In genomic region chr9:6224393-6225154, GRCh38 we compare ENCODE assay signal across 29 cellular contexts. TPM values are rescaled to one million over a fixed set of nuclear protein-coding genes. Genes with fewer than 3 reads are reported as not detected.
DNase-seq lines count a peak whose midpoint lies in the region; ATAC-seq and TF ChIP-seq lines count a peak whose summit lies in the region.
"Had no signal": no experiment of that assay in that cellular context is flagged by ENCODE, and none has a peak within 500 bp of the region (broad histone marks: within the 10 kb centered on the region; RNA-seq: fewer than 3 reads in every experiment).

No MANE protein-coding gene starts in this region.

- H3K9me3 ChIP-seq in left ventricle myocardium inferior (replicated peaks) (no peaks in the 10 kb centered on the region), esophagus squamous epithelium (no peaks in the 10 kb centered on the region), muscle layer of duodenum (ENCODE audit: control insufficient read depth in 1 of 2, low read length in 2 of 2) (no peaks in the 10 kb centered on the region), aorta (ENCODE audit: control insufficient read depth, low read length) (no peaks in the 10 kb centered on the region)
- H3K9me3 ChIP-seq: BE2C, HAP-1, psoas muscle, SJSA1 had no signal

- WGBS in esophagus squamous epithelium, 2 donors: 37 to 57% methylated on average over 1 of the region's 1 CpG
- 47 to 59% methylated on average over 1 of the region's 1 CpG for WGBS in aorta, 2 donors

- peak; percentile 11 for ATAC-seq in aorta (ENCODE audit: low FRiP score)
- ATAC-seq in GM21786 (IDR thresholded peaks at IDR 0.05; ENCODE audit: unreplicated experiment): no peak
- ATAC-seq: activated CD8-positive, alpha-beta memory T cell treated with anti-CD3 and anti-CD28 coated beads, Interleukin-2, amount 10 ng/mL, durations not matched to agents 7 days and 5 days; psoas muscle; stimulated activated naive CD8-positive, alpha-beta T cell treated with anti-CD3 and anti-CD28 coated beads, Interleukin-15, amount 100 ng/mL, for 72 hours had no signal

- intact Hi-C loops in left ventricle myocardium inferior (cut with micrococcal nuclease) (no loop called here), cardiac septum (cut with DNase I) (no loop called here), esophagus squamous epithelium (cut with DNase I) (no loop called here), aorta (cut with DNase I) (no loop called here)

- H3K27ac ChIP-seq in left ventricle myocardium inferior (replicated peaks) (peak overlapping the region; percentile 64), esophagus squamous epithelium (peak overlapping the region; percentile 56 to 82 (median 74)), muscle layer of duodenum (ENCODE audit: low read length) (peak overlapping the region; percentile 70), aorta (ENCODE audit: low read depth in 1 of 2, low read length in 2 of 2) (peak overlapping the region in 1 of 2 donors; percentile 43)
- H3K27ac ChIP-seq: psoas muscle, SJSA1 had no signal

- no peaks in the 10 kb centered on the region for H3K27me3 ChIP-seq in left ventricle myocardium inferior (ENCODE audit: low read depth)
- no peaks in the 10 kb centered on the region for H3K27me3 ChIP-seq in esophagus squamous epithelium
- H3K27me3 ChIP-seq in muscle layer of duodenum (ENCODE audit: low read depth, low read length): no peaks in the 10 kb centered on the region
- no peaks in the 10 kb centered on the region for H3K27me3 ChIP-seq in aorta (ENCODE audit: control insufficient read depth in 1 of 2, insufficient read depth in 2 of 2, low read length in 1 of 2)
- H3K27me3 ChIP-seq: BE2C, SJSA1 had no signal

- TF ChIP-seq POLR2A in esophagus squamous epithelium (IDR thresholded peaks at IDR 0.05): no peak

- H3K4me3 ChIP-seq in left ventricle myocardium inferior (no peak overlapping the region), esophagus squamous epithelium (no peak overlapping the region), muscle layer of duodenum (ENCODE audit: low read depth in 1 of 2, low read length in 2 of 2) (no peak overlapping the region), aorta (ENCODE audit: low read length in 2 of 2) (no peak overlapping the region)
- H3K4me3 ChIP-seq: HAP-1, psoas muscle, SJSA1 had no signal

- peaks cover 81% of the 10 kb centered on the region for H3K4me1 ChIP-seq in left ventricle myocardium inferior
- peaks cover 4 to 99% (median 82%) of the 10 kb centered on the region in 3 donors for H3K4me1 ChIP-seq in esophagus squamous epithelium
- peaks cover 0 to 24% of the 10 kb centered on the region in 2 donors for H3K4me1 ChIP-seq in muscle layer of duodenum (ENCODE audit: control insufficient read depth in 1 of 2, insufficient read depth in 2 of 2, low read length in 2 of 2)
- peaks cover 2 to 15% of the 10 kb centered on the region in 2 donors for H3K4me1 ChIP-seq in aorta (ENCODE audit: control insufficient read depth in 1 of 2, insufficient read depth in 2 of 2, low read length in 2 of 2)
- H3K4me1 ChIP-seq: BE2C, HAP-1, psoas muscle, SJSA1 had no signal

- DNase-seq in left ventricle myocardium inferior: no peak
- no peak for DNase-seq in cardiac septum (ENCODE audit: low spot score)
- DNase-seq in esophagus squamous epithelium (lab: John Stamatoyannopoulos, UW): no peak
- DNase-seq in aorta: no peak
- DNase-seq in GF-D8 (lab: John Stamatoyannopoulos, UW): no peak
- DNase-seq in hepatic stellate cell (ENCODE audit: low spot score): no peak
- DNase-seq: activated B cell treated with CpG ODN at 0.5 μM for 24 hours; activated CD4-positive, alpha-beta T cell treated with anti-CD3 and anti-CD28 coated beads, Interleukin-2, amount 50 U/mL, for 1 hour; activated CD8-positive, alpha-beta memory T cell treated with anti-CD3 and anti-CD28 coated beads, Interleukin-2, amount 10 ng/mL, durations not matched to agents 7 days and 5 days; activated naive CD4-positive, alpha-beta T cell treated with anti-CD3 and anti-CD28 coated beads, Interleukin-2, amount 10 ng/mL, durations not matched to agents 7 days and 5 days; amniotic stem cell; BE2C; caudate nucleus; dermis blood vessel endothelial cell; GDM1; glutamatergic neuron; IMR-90; mesenchymal stem cell; naive B cell; psoas muscle; stimulated activated CD8-positive, alpha-beta memory T cell treated with anti-CD3 and anti-CD28 coated beads, Interleukin-4, amount 100 ng/mL, for 48 hours; stimulated activated naive CD8-positive, alpha-beta T cell treated with anti-CD3 and anti-CD28 coated beads, Interleukin-15, amount 100 ng/mL, for 72 hours; trophoblast cell had no signal

- TF ChIP-seq CTCF in left ventricle myocardium inferior (IDR thresholded peaks at IDR 0.05; ENCODE audit: borderline replicate concordance) (no peak), esophagus squamous epithelium (IDR thresholded peaks at IDR 0.05) (no peak)

- H3K36me3 ChIP-seq in left ventricle myocardium inferior: no peaks in the 10 kb centered on the region
- H3K36me3 ChIP-seq in esophagus squamous epithelium: no peaks in the 10 kb centered on the region
- H3K36me3 ChIP-seq in muscle layer of duodenum (ENCODE audit: control insufficient read depth in 1 of 2, insufficient read depth in 2 of 2, low read length in 2 of 2): no peaks in the 10 kb centered on the region
- no peaks in the 10 kb centered on the region for H3K36me3 ChIP-seq in aorta (ENCODE audit: control insufficient read depth in 1 of 2, insufficient read depth in 2 of 2, low read length in 1 of 2)
- H3K36me3 ChIP-seq: BE2C, HAP-1, SJSA1 had no signal

RNA-seq across cellular contexts. Expression of gene IL33, which starts 9.0 kb away (rescaled TPM):
- total RNA-seq in left ventricle myocardium inferior (27.1 TPM), cardiac septum (18.6 TPM), esophagus squamous epithelium (10 to 100 TPM in 2 of 4 donors, 1 to 10 TPM in 2; 1.9 to 34.0 (median 18.0) TPM), aorta (100 to 1,000 TPM in 1 of 2 donors, 10 to 100 TPM in 1; 68.2 to 138 TPM)
- polyA plus RNA-seq in aorta: 100 to 1,000 TPM in 1 of 2 donors, 10 to 100 TPM in 1; 53.0 to 178 TPM
- total RNA-seq: activated B cell treated with CpG ODN at 0.5 μM for 24 hours; activated CD8-positive, alpha-beta memory T cell treated with anti-CD3 and anti-CD28 coated beads, Interleukin-2, amount 10 ng/mL, durations not matched to agents 7 days and 5 days; activated T-helper 1 cell treated with anti-CD3 and anti-CD28 coated beads, Interleukin-12 subunit alpha, Interleukin-12 subunit beta, Interleukin-2, Interleukin-4 antibody, amounts not matched to agents 30 ng/mL and 10 ng/mL and 1 ng/mL, durations not matched to agents 14 hours and 24 hours and 36 hours; IMR-90; NCI-H460; SJSA1 had no signal
- polyA plus RNA-seq: IMR-90 had no signal
